Comparison of ENCODE assay signal across 1 cellular context in the genomic region with DNA sequence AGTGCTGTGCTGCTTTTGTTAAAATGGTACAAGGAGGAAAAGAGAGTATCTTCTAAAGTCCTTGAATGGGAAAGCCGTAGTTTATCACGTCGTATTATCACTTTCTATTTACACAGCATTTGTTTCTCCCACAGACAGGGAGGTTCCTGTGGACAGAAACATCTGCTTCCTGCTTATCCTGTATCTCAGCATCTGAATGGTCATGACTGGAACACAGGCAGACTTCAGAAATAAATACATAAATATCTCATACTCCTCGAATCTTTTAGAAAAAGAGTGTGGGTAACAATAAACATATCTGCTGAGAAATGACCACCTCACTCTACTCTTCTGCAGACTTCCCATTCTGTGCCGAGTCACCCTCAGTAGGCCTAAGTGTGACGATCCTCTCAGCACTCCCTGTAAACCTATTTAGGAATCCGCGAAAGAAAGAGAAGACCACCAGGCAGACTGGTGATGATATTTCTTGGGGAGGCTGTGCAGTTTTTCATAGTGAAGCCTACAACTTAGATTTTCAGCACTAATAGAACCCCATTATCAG.
TF ChIP-seq lines count a peak whose summit lies in the region.

No MANE protein-coding gene starts in this region.

TF ChIP-seq in K562, 482 proteins besides CTCF, POLR2A, EP300 and RAD21 (continued from another document and continues in another):
- peak; percentile 59 for TF ChIP-seq GABPA (tag; conservative IDR thresholded peaks at IDR 0.05; ENCODE audit: low read depth)
- 0 out of 2 replicates have a peak, but pooled peaks have one; percentile 30 for TF ChIP-seq ZNF583 (CRISPR knock-in tag; IDR thresholded peaks at IDR 0.05)
- peak; percentile 91 for TF ChIP-seq CBFA2T3 (IDR thresholded peaks at IDR 0.05)
- TF ChIP-seq MEIS2 (IDR thresholded peaks at IDR 0.05; ENCODE audit: partially characterized antibody), result peak; percentile 74
- TF ChIP-seq, protein P1, sequence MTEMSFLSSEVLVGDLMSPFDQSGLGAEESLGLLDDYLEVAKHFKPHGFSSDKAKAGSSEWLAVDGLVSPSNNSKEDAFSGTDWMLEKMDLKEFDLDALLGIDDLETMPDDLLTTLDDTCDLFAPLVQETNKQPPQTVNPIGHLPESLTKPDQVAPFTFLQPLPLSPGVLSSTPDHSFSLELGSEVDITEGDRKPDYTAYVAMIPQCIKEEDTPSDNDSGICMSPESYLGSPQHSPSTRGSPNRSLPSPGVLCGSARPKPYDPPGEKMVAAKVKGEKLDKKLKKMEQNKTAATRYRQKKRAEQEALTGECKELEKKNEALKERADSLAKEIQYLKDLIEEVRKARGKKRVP (CRISPR knock-in tag; IDR thresholded peaks at IDR 0.05), result peak; percentile 17; the same call in 1 of the 2 replicates
- TF ChIP-seq SMARCA4 (IDR thresholded peaks at IDR 0.05), result peak; percentile 93
- TF ChIP-seq, protein P2, sequence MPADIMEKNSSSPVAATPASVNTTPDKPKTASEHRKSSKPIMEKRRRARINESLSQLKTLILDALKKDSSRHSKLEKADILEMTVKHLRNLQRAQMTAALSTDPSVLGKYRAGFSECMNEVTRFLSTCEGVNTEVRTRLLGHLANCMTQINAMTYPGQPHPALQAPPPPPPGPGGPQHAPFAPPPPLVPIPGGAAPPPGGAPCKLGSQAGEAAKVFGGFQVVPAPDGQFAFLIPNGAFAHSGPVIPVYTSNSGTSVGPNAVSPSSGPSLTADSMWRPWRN (IDR thresholded peaks at IDR 0.05; ENCODE audit: low read depth), result peak; percentile 78
- TF ChIP-seq NFE2 (IDR thresholded peaks at IDR 0.05; ENCODE audit: low read depth), result peak; percentile 78
- peak; percentile 42; the same call in 1 of the 2 replicates for TF ChIP-seq JUND (IDR thresholded peaks at IDR 0.05; ENCODE audit: borderline replicate concordance, low read depth, low read length)
- peak; percentile 76; the same call in 2 of the 3 replicates for TF ChIP-seq JUND (tag; IDR thresholded peaks at IDR 0.05; ENCODE audit: borderline replicate concordance, low read depth, low read length)
- TF ChIP-seq ZEB2 (IDR thresholded peaks at IDR 0.05), result peak; percentile 80
- TF ChIP-seq ZNF124 (CRISPR knock-in tag; IDR thresholded peaks at IDR 0.05), result no peak
- TF ChIP-seq GATAD2B (IDR thresholded peaks at IDR 0.05; ENCODE audit: borderline replicate concordance), result peak; percentile 46
- TF ChIP-seq MYNN (IDR thresholded peaks at IDR 0.05), result no peak
- TF ChIP-seq MYNN (CRISPR knock-in tag; IDR thresholded peaks at IDR 0.05), result no peak
- no peak for TF ChIP-seq COPS2 (conservative IDR thresholded peaks at IDR 0.05)
- peak; percentile 56 for TF ChIP-seq TAF9B (IDR thresholded peaks at IDR 0.05; ENCODE audit: partially characterized antibody)
- no peak for TF ChIP-seq RUNX1 (IDR thresholded peaks at IDR 0.05; ENCODE audit: low read depth)
- TF ChIP-seq HMG20B (CRISPR knock-in tag; IDR thresholded peaks at IDR 0.05), result no peak
- TF ChIP-seq ZNF512 (tag; IDR thresholded peaks at IDR 0.05), result no peak
- TF ChIP-seq TCF3 (CRISPR knock-in tag; IDR thresholded peaks at IDR 0.05), result peak; percentile 80
- peak; percentile 60 for TF ChIP-seq NBN (IDR thresholded peaks at IDR 0.05; ENCODE audit: low read depth)
- TF ChIP-seq, protein P3, sequence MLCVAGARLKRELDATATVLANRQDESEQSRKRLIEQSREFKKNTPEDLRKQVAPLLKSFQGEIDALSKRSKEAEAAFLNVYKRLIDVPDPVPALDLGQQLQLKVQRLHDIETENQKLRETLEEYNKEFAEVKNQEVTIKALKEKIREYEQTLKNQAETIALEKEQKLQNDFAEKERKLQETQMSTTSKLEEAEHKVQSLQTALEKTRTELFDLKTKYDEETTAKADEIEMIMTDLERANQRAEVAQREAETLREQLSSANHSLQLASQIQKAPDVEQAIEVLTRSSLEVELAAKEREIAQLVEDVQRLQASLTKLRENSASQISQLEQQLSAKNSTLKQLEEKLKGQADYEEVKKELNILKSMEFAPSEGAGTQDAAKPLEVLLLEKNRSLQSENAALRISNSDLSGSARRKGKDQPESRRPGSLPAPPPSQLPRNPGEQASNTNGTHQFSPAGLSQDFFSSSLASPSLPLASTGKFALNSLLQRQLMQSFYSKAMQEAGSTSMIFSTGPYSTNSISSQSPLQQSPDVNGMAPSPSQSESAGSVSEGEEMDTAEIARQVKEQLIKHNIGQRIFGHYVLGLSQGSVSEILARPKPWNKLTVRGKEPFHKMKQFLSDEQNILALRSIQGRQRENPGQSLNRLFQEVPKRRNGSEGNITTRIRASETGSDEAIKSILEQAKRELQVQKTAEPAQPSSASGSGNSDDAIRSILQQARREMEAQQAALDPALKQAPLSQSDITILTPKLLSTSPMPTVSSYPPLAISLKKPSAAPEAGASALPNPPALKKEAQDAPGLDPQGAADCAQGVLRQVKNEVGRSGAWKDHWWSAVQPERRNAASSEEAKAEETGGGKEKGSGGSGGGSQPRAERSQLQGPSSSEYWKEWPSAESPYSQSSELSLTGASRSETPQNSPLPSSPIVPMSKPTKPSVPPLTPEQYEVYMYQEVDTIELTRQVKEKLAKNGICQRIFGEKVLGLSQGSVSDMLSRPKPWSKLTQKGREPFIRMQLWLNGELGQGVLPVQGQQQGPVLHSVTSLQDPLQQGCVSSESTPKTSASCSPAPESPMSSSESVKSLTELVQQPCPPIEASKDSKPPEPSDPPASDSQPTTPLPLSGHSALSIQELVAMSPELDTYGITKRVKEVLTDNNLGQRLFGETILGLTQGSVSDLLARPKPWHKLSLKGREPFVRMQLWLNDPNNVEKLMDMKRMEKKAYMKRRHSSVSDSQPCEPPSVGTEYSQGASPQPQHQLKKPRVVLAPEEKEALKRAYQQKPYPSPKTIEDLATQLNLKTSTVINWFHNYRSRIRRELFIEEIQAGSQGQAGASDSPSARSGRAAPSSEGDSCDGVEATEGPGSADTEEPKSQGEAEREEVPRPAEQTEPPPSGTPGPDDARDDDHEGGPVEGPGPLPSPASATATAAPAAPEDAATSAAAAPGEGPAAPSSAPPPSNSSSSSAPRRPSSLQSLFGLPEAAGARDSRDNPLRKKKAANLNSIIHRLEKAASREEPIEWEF (CRISPR knock-in tag; IDR thresholded peaks at IDR 0.05), result no peak
- TF ChIP-seq STAT5A (IDR thresholded peaks at IDR 0.05; ENCODE audit: borderline replicate concordance, low read length), result peak; percentile 69
- TF ChIP-seq BRD9 (IDR thresholded peaks at IDR 0.05; ENCODE audit: low read depth, partially characterized antibody), result peak; percentile 75
- TF ChIP-seq CCNT2 (IDR thresholded peaks at IDR 0.05; ENCODE audit: borderline replicate concordance, extremely low read depth, insufficient read length, low read depth, low read length), result peak; percentile 55
- TF ChIP-seq ATF3 (IDR thresholded peaks at IDR 0.05), result peak; percentile 18; the same call in 1 of the 2 replicates
- peak; percentile 64; the same call in 1 of the 2 replicates for TF ChIP-seq ATF3 (CRISPR knock-in tag; conservative IDR thresholded peaks at IDR 0.05)
- TF ChIP-seq BRCA1 (IDR thresholded peaks at IDR 0.05), result no peak
- TF ChIP-seq BRCA1 (CRISPR knock-in tag; IDR thresholded peaks at IDR 0.05), result no peak
- TF ChIP-seq POLR2AphosphoS5 (IDR thresholded peaks at IDR 0.05; ENCODE audit: control insufficient read depth, insufficient read depth, low read depth, low read length), result peak; percentile 76
- peak in 1 of 2 experiments; percentile 0; a peak in 1 of 4 replicates for TF ChIP-seq SRF (CRISPR knock-in tag; IDR thresholded peaks at IDR 0.05)
- TF ChIP-seq KLF16 (IDR thresholded peaks at IDR 0.05), result peak; percentile 80; the same call in 1 of the 2 replicates
- TF ChIP-seq TRIM24 (IDR thresholded peaks at IDR 0.05), result peak; percentile 61 to 70; a peak in 2 of 4 replicates
- TF ChIP-seq RCOR1 (IDR thresholded peaks at IDR 0.05; ENCODE audit: borderline replicate concordance in 1 of 2, low read depth in 2 of 2, low read length in 2 of 2), result peak in 1 of 2 experiments; percentile 89; a peak in 2 of 4 replicates
- peak; percentile 56 for TF ChIP-seq NFIC (IDR thresholded peaks at IDR 0.05)
- peak; percentile 95 for TF ChIP-seq CTBP1 (IDR thresholded peaks at IDR 0.05; ENCODE audit: borderline replicate concordance)
- no peak for TF ChIP-seq ZNF511 (CRISPR knock-in tag; IDR thresholded peaks at IDR 0.05)
- TF ChIP-seq ID3 (CRISPR knock-in tag; IDR thresholded peaks at IDR 0.05), result no peak
- 0 out of 2 replicates have a peak, but pooled peaks have one; percentile 48 for TF ChIP-seq ID3 (tag; IDR thresholded peaks at IDR 0.05)
- peak; percentile 79 for TF ChIP-seq FOXM1 (IDR thresholded peaks at IDR 0.05; ENCODE audit: low read depth)
- TF ChIP-seq FOXM1 (CRISPR knock-in tag; IDR thresholded peaks at IDR 0.05; ENCODE audit: low read depth), result no peak
- TF ChIP-seq TRIM28 (IDR thresholded peaks at IDR 0.05), result no peak
- TF ChIP-seq AFF1 (IDR thresholded peaks at IDR 0.05; ENCODE audit: low read depth in 1 of 2, partially characterized antibody in 2 of 2), result peak in 1 of 2 experiments; percentile 17
- peak; percentile 90 for TF ChIP-seq SOX6 (IDR thresholded peaks at IDR 0.05)
- TF ChIP-seq, protein P4, sequence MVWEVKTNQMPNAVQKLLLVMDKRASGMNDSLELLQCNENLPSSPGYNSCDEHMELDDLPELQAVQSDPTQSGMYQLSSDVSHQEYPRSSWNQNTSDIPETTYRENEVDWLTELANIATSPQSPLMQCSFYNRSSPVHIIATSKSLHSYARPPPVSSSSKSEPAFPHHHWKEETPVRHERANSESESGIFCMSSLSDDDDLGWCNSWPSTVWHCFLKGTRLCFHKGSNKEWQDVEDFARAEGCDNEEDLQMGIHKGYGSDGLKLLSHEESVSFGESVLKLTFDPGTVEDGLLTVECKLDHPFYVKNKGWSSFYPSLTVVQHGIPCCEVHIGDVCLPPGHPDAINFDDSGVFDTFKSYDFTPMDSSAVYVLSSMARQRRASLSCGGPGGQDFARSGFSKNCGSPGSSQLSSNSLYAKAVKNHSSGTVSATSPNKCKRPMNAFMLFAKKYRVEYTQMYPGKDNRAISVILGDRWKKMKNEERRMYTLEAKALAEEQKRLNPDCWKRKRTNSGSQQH (CRISPR knock-in tag; IDR thresholded peaks at IDR 0.05), result no peak
- peak; percentile 85 for TF ChIP-seq TEAD4 (IDR thresholded peaks at IDR 0.05; ENCODE audit: low read length)
- TF ChIP-seq TEAD4 (CRISPR knock-in tag; IDR thresholded peaks at IDR 0.05; ENCODE audit: borderline replicate concordance), result no peak
- TF ChIP-seq TBL1XR1 (IDR thresholded peaks at IDR 0.05; ENCODE audit: low read length in 2 of 2), result peak in 1 of 2 experiments; percentile 93; a peak in 2 of 4 replicates
- TF ChIP-seq HMGN3 (IDR thresholded peaks at IDR 0.05; ENCODE audit: borderline replicate concordance, extremely low read depth, insufficient read length, low read depth, low read length), result peak; percentile 55
- TF ChIP-seq SRSF9 (IDR thresholded peaks at IDR 0.05; ENCODE audit: borderline replicate concordance, low read depth, low read length), result no peak
- peak; percentile 56; the same call in 1 of the 2 replicates for TF ChIP-seq MEF2D (tag; conservative IDR thresholded peaks at IDR 0.05; ENCODE audit: low read depth)
